Comparison of ENCODE assay signal across 10 cellular contexts in genomic region chr6:130517444-130517931, GRCh38.
DNase-seq lines count a peak whose midpoint lies in the region; ATAC-seq and TF ChIP-seq lines count a peak whose summit lies in the region.
"Had no signal": no experiment of that assay in that cellular context is flagged by ENCODE, and none has a peak within 500 bp of the region (broad histone marks: within the 10 kb centered on the region; RNA-seq: fewer than 3 reads in every experiment).

No MANE protein-coding gene starts in this region.

- no peaks in the 10 kb centered on the region for H4K20me1 ChIP-seq in OCI-LY7 (ENCODE audit: insufficient read depth, low read length)

- no peaks in the 10 kb centered on the region for H3K36me3 ChIP-seq in OCI-LY7 (ENCODE audit: insufficient read depth, low read length)
- H3K36me3 ChIP-seq in testis (ENCODE audit: low read depth, missing control alignments), result no peaks in the 10 kb centered on the region

- peak; percentile 82 to 84 for ATAC-seq in activated CD4-positive, CD25-positive, alpha-beta regulatory T cell treated with anti-CD3 and anti-CD28 coated beads, Interleukin-2, amount 50 U/mL, for 24 hours
- ATAC-seq in HG02642 (IDR thresholded peaks at IDR 0.05; ENCODE audit: poor library complexity, unreplicated experiment), result peak; percentile 87
- no peak for ATAC-seq in natural killer cell treated with Interleukin-12 subunit alpha and Interleukin-12 subunit beta and Interleukin-15 and Interleukin-18, amount 100 ng/mL, for 72 hours

- 0 out of 2 replicates have a peak overlapping the region, but pooled peaks have one; percentile 3 for H3K4me2 ChIP-seq in OCI-LY7 (ENCODE audit: low read length)

- H3K9me2 ChIP-seq in OCI-LY7 (ENCODE audit: insufficient read depth, low read length), result no peaks in the 10 kb centered on the region

- H3K27ac Mint-ChIP-seq in natural killer cell treated with Interleukin-12 subunit alpha and Interleukin-12 subunit beta and Interleukin-15 and Interleukin-18, amount 100 ng/mL, for 72 hours, result peak overlapping the region; percentile 16 to 52

- peak overlapping the region; percentile 45 for H2AFZ ChIP-seq in OCI-LY7 (ENCODE audit: low read length)

- CTCF ChIA-PET in OCI-LY7 (lab: Charles Lee; ENCODE audit: unreplicated experiment), result no interaction called here

- H3K4me3 Mint-ChIP-seq in natural killer cell treated with Interleukin-12 subunit alpha and Interleukin-12 subunit beta and Interleukin-15 and Interleukin-18, amount 100 ng/mL, for 72 hours, result no peak overlapping the region

- WGBS in testis, 2 donors, result 79 to 81% methylated on average over 3 of the region's 3 CpGs

- H3K9me3 Mint-ChIP-seq in natural killer cell treated with Interleukin-12 subunit alpha and Interleukin-12 subunit beta and Interleukin-15 and Interleukin-18, amount 100 ng/mL, for 72 hours, result peaks cover 6% of the 10 kb centered on the region

- H3K79me2 ChIP-seq in OCI-LY7 (ENCODE audit: insufficient read depth, low read depth, low read length), result no peaks in the 10 kb centered on the region

- POLR2A ChIA-PET in OCI-LY7 (lab: Charles Lee), result interaction anchor here (0.6 kb wide), 1 partner anchor 356 kb away, joined by 5 read pairs; no protein-coding TSS in a partner anchor

- H3K4me1 ChIP-seq in OCI-LY7 (ENCODE audit: insufficient read depth, low read length, poor library complexity, severe bottlenecking), result peaks cover 44% of the 10 kb centered on the region
- H3K4me1 ChIP-seq in testis, result peaks cover 9% of the 10 kb centered on the region

- H3K27me3 ChIP-seq in testis, result no peaks in the 10 kb centered on the region

- BruUV-seq in OCI-LY7 (replicated peaks; lab: Mats Ljungman, UMichigan), result no TSS peak

- 0 out of 2 replicates have a peak, but pooled peaks cover 16% of the 10 kb centered on the region for H3K9me3 ChIP-seq in OCI-LY7 (ENCODE audit: low read length)
- no peaks in the 10 kb centered on the region for H3K9me3 ChIP-seq in testis

- H3K4me3 ChIP-seq in OCI-LY7 (ENCODE audit: low read depth, low read length, poor library complexity, severe bottlenecking), result no peak overlapping the region
- H3K4me3 ChIP-seq in testis, result no peak overlapping the region

- peaks cover 42 to 53% of the 10 kb centered on the region in 2 donors for H3K4me1 Mint-ChIP-seq in natural killer cell treated with Interleukin-12 subunit alpha and Interleukin-12 subunit beta and Interleukin-15 and Interleukin-18, amount 100 ng/mL, for 72 hours (ENCODE audit: low read depth in 2 of 2)

- no peaks in the 10 kb centered on the region for H3K27me3 Mint-ChIP-seq in natural killer cell treated with Interleukin-12 subunit alpha and Interleukin-12 subunit beta and Interleukin-15 and Interleukin-18, amount 100 ng/mL, for 72 hours

- no peak for DNase-seq in activated CD4-positive, CD25-positive, alpha-beta regulatory T cell (lab: John Stamatoyannopoulos, UW)
- DNase-seq in OCI-LY7 (ENCODE audit: low spot score) (peak; percentile 11), DMS79 (lab: John Stamatoyannopoulos, UW) (no peak), testis (no peak), NAMALWA (ENCODE audit: low spot score) (no peak)
- DNase-seq in natural killer cell treated with Interleukin-12 subunit alpha and Interleukin-12 subunit beta and Interleukin-15 and Interleukin-18, amount 100 ng/mL, for 72 hours (ENCODE audit: low spot score), result no peak
- DNase-seq: activated gamma-delta T cell, KG1 had no signal

- intact Hi-C loops in OCI-LY7 (cut with micrococcal nuclease; ENCODE audit: unreplicated experiment), result no loop called here
- intact Hi-C loops in testis (cut with DNase I; ENCODE audit: low total_unique reads), result no loop called here

- H3K36me3 Mint-ChIP-seq in natural killer cell treated with Interleukin-12 subunit alpha and Interleukin-12 subunit beta and Interleukin-15 and Interleukin-18, amount 100 ng/mL, for 72 hours, result peaks cover 10% of the 10 kb centered on the region

- TF ChIP-seq CTCF in OCI-LY7 (conservative IDR thresholded peaks at IDR 0.05; ENCODE audit: low read length), result no peak
- no peak for TF ChIP-seq CTCF in testis (IDR thresholded peaks at IDR 0.05)

- no peak for TF ChIP-seq POLR2A in testis (IDR thresholded peaks at IDR 0.05)

- H3K27ac ChIP-seq in OCI-LY7 (ENCODE audit: low read depth, low read length, poor library complexity, severe bottlenecking), result no peak overlapping the region
- no peak overlapping the region for H3K27ac ChIP-seq in testis

Comparison
In these comparisons a context has a peak if more than half of its experiments do, and no peak if none do; other contexts are left out.
1. ATAC-seq: peak in activated CD4-positive, CD25-positive, alpha-beta regulatory T cell treated with anti-CD3 and anti-CD28 coated beads, Interleukin-2, amount 50 U/mL, for 24 hours (2 of 2) and HG02642 (single experiment); none in natural killer cell treated with Interleukin-12 subunit alpha and Interleukin-12 subunit beta and Interleukin-15 and Interleukin-18, amount 100 ng/mL, for 72 hours (0 of 2).